ENCODE assay signal across 18 cellular contexts in the genomic region with DNA sequence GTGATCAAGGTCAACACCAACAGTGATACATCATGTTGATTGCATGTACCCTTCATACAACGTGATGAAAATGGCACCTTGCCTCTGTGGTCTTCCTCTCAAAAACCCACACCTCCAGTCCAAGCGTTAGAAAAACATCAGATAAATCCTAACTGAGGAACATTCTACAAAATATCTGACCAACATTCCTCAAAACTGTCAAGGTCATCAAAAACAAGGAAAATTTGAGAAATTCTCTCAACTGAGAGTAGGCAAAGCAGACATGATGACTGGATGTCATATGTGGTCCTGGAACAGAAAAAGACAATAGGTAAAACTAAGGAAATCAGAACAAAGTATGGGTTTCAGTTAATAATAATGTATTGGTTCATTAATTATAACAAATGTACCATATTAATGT.
DNase-seq lines count a peak whose midpoint lies in the region; ATAC-seq, FAIRE-seq and TF ChIP-seq lines count a peak whose summit lies in the region.
"Had no signal": no experiment of that assay in that cellular context is flagged by ENCODE, and none has a peak within 500 bp of the region (broad histone marks: within the 10 kb centered on the region; RNA-seq: fewer than 3 reads in every experiment).

No MANE protein-coding gene starts in this region.

- no peak for TF ChIP-seq RAD21 in A549 (conservative IDR thresholded peaks at IDR 0.05 in 1 of 2, IDR thresholded peaks at IDR 0.05 in 1 of 2)

- peak overlapping the region; percentile 79; the same call in 1 of the 2 replicates for H2AFZ ChIP-seq in OCI-LY7 (ENCODE audit: low read length)

- no peak overlapping the region for H3K4me2 ChIP-seq in A549
- peak overlapping the region; percentile 69 for H3K4me2 ChIP-seq in OCI-LY7 (ENCODE audit: low read length)
- H3K4me2 ChIP-seq: GM23338 had no signal

- FAIRE-seq in A549 (lab: Jason Lieb, UNC) (no peak), HTR-8/SVneo (lab: Jason Lieb, UNC) (peak; percentile 78), urothelium cell line (lab: Jason Lieb, UNC) (no peak)
- FAIRE-seq: GM12878, GM18507, H54 had no signal

- H3K4me1 ChIP-seq in A549 (no peaks in the 10 kb centered on the region), OCI-LY7 (ENCODE audit: insufficient read depth, low read length, poor library complexity, severe bottlenecking) (peaks cover 70% of the 10 kb centered on the region), muscle layer of colon (ENCODE audit: insufficient read depth, low read length) (peaks cover 29% of the 10 kb centered on the region)

- intact Hi-C loops in OCI-LY7 (cut with micrococcal nuclease; ENCODE audit: unreplicated experiment): loop anchor here (10.0 kb wide), 1 partner anchor 1238 kb away; no protein-coding TSS in a partner anchor

- no peak overlapping the region for H3K27ac ChIP-seq in A549
- H3K27ac ChIP-seq in OCI-LY7 (ENCODE audit: low read depth, low read length, poor library complexity, severe bottlenecking): no peak overlapping the region
- peak overlapping the region; percentile 37 for H3K27ac ChIP-seq in muscle layer of colon (ENCODE audit: low read depth, low read length)
- H3K27ac ChIP-seq: BLaER1 treated with 17β-estradiol and CSF1 and Interleukin-3, amounts not matched to agents 10 nM and 100 nM had no signal

- H3K36me3 ChIP-seq in OCI-LY7 (ENCODE audit: insufficient read depth, low read length) (no peaks in the 10 kb centered on the region), muscle layer of colon (ENCODE audit: insufficient read depth, low read length) (no peaks in the 10 kb centered on the region)
- H3K36me3 ChIP-seq: BLaER1 treated with 17β-estradiol and CSF1 and Interleukin-3, amounts not matched to agents 10 nM and 100 nM had no signal

- BruUV-seq in OCI-LY7 (replicated peaks; lab: Mats Ljungman, UMichigan): no TSS peak

- no peak overlapping the region for H3K9ac ChIP-seq in muscle layer of colon (ENCODE audit: low read length)
- H3K9ac ChIP-seq: BLaER1 treated with 17β-estradiol and CSF1 and Interleukin-3, amounts not matched to agents 10 nM and 100 nM had no signal

- no peaks in the 10 kb centered on the region for H3K79me2 ChIP-seq in OCI-LY7 (ENCODE audit: insufficient read depth, low read depth, low read length)

- TF ChIP-seq CTCF in A549 (IDR thresholded peaks at IDR 0.05) (no peak), OCI-LY7 (conservative IDR thresholded peaks at IDR 0.05; ENCODE audit: low read length) (no peak)

- H3K4me3 ChIP-seq in A549 (no peak overlapping the region), OCI-LY7 (ENCODE audit: low read depth, low read length, poor library complexity, severe bottlenecking) (no peak overlapping the region), muscle layer of colon (ENCODE audit: low read depth in 1 of 2, low read length in 2 of 2) (no peak overlapping the region)
- H3K4me3 ChIP-seq: BLaER1 treated with 17β-estradiol and CSF1 and Interleukin-3, amounts not matched to agents 10 nM and 100 nM; GM12878; GM23338 had no signal

- ATAC-seq in A549: no peak
- ATAC-seq in GM21619 (IDR thresholded peaks at IDR 0.05; ENCODE audit: unreplicated experiment): no peak
- ATAC-seq: CD8-positive, alpha-beta T cell; GM12878; GM23338 had no signal

- H3K9me2 ChIP-seq in OCI-LY7 (ENCODE audit: insufficient read depth, low read length): no peaks in the 10 kb centered on the region

- CTCF ChIA-PET in A549 (lab: Yijun Ruan, JAX): no interaction called here
- CTCF ChIA-PET in OCI-LY7 (lab: Charles Lee; ENCODE audit: unreplicated experiment): no interaction called here

- no peaks in the 10 kb centered on the region for H3K9me3 ChIP-seq in A549
- H3K9me3 ChIP-seq in OCI-LY7 (ENCODE audit: low read length): no peaks in the 10 kb centered on the region
- H3K9me3 ChIP-seq in muscle layer of colon (ENCODE audit: low read length): no peaks in the 10 kb centered on the region
- H3K9me3 ChIP-seq: BLaER1 treated with 17β-estradiol and CSF1 and Interleukin-3, amounts not matched to agents 10 nM and 100 nM had no signal

- no peak for TF ChIP-seq EP300 in A549 (IDR thresholded peaks at IDR 0.05)

- DNase-seq in A549 (ENCODE audit: low read depth in 1 of 2, low spot score in 1 of 2): no peak
- no peak for DNase-seq in HTR-8/SVneo (ENCODE audit: insufficient read length, low spot score)
- no peak for DNase-seq in OCI-LY7 (ENCODE audit: low spot score)
- DNase-seq in urothelium cell line (ENCODE audit: low spot score): no peak
- DNase-seq in NCI-H69 (lab: John Stamatoyannopoulos, UW): no peak
- DNase-seq: 8988T; Calu3; CD8-positive, alpha-beta T cell; DND-41; EL; HCEC 1CT had no signal

- POLR2A ChIA-PET in A549 (lab: Yijun Ruan, JAX): no interaction called here
- POLR2A ChIA-PET in OCI-LY7 (lab: Charles Lee): interaction anchor here (0.9 to 1.0 kb wide), 2 partner anchors 11 to 161 kb away, joined by 3 to 5 read pairs; no protein-coding TSS in a partner anchor

- no peak for TF ChIP-seq POLR2A in A549 (IDR thresholded peaks at IDR 0.05; ENCODE audit: low read length)

- no peaks in the 10 kb centered on the region for H4K20me1 ChIP-seq in OCI-LY7 (ENCODE audit: insufficient read depth, low read length)
- H4K20me1 ChIP-seq: BLaER1 treated with 17β-estradiol and CSF1 and Interleukin-3, amounts not matched to agents 10 nM and 100 nM had no signal

- H3K27me3 ChIP-seq in muscle layer of colon (ENCODE audit: control insufficient read depth in 1 of 2, insufficient read depth in 2 of 2, low read length in 2 of 2): no peaks in the 10 kb centered on the region

- 92% methylated on average over 2 of the region's 2 CpGs for WGBS in A549 (ENCODE audit: missing lambda C conversion rate)

TF ChIP-seq in A549, 52 proteins besides CTCF, POLR2A, EP300 and RAD21:
- TF ChIP-seq TFCP2L1 (CRISPR knock-in tag; IDR thresholded peaks at IDR 0.05) (no peak), MAFK (IDR thresholded peaks at IDR 0.05; ENCODE audit: partially characterized antibody) (peak; percentile 81)
TF ChIP-seq in A549: peak in this region for 1.
